8 cellular contexts compared by ENCODE assay signal in genomic region chr4:47836655-47837581, GRCh38. TPM values are rescaled to one million over a fixed set of nuclear protein-coding genes. Genes with fewer than 3 reads are reported as not detected.
A peak's percentile ranks its signal among the peaks of the same experiment; 100 is the strongest.
DNase-seq lines count a peak whose midpoint lies in the region; ATAC-seq and TF ChIP-seq lines count a peak whose summit lies in the region.

No MANE protein-coding gene starts in this region.

- H3K36me3 ChIP-seq in HUES48 (ENCODE audit: control insufficient read depth, insufficient read depth, low read length) (no peaks in the 10 kb centered on the region), Peyer's patch (no peaks in the 10 kb centered on the region)

- ATAC-seq in GM21526 (IDR thresholded peaks at IDR 0.05; ENCODE audit: low FRiP score, unreplicated experiment) = peak; percentile 74
- ATAC-seq in natural killer cell treated with Interleukin-12 subunit alpha and Interleukin-12 subunit beta and Interleukin-15 and Interleukin-18, amount 100 ng/mL, for 72 hours = peak; percentile 80 to 82

- peak overlapping the region; percentile 87 for H3K4me3 ChIP-seq in HUES48 (ENCODE audit: low read depth, low read length)
- peak overlapping the region; percentile 35 to 56 (median 52) for H3K4me3 ChIP-seq in Peyer's patch
- H3K4me3 ChIP-seq in fibroblast of villous mesenchyme (ENCODE audit: low read depth, low read length) = peak overlapping the region; percentile 69

- peaks cover 10 to 18% of the 10 kb centered on the region in 2 donors for H3K27me3 Mint-ChIP-seq in natural killer cell treated with Interleukin-12 subunit alpha and Interleukin-12 subunit beta and Interleukin-15 and Interleukin-18, amount 100 ng/mL, for 72 hours

- H3K4me1 ChIP-seq in HUES48 (ENCODE audit: control insufficient read depth, insufficient read depth, low read length) (peaks cover 21% of the 10 kb centered on the region), Peyer's patch (peaks cover 0 to 21% (median 0%) of the 10 kb centered on the region in 4 donors)

- H3K36me3 Mint-ChIP-seq in natural killer cell treated with Interleukin-12 subunit alpha and Interleukin-12 subunit beta and Interleukin-15 and Interleukin-18, amount 100 ng/mL, for 72 hours = peaks cover 6% of the 10 kb centered on the region

- H3K9me3 Mint-ChIP-seq in natural killer cell treated with Interleukin-12 subunit alpha and Interleukin-12 subunit beta and Interleukin-15 and Interleukin-18, amount 100 ng/mL, for 72 hours = no peaks in the 10 kb centered on the region

- peak; percentile 94 for DNase-seq in DMS53 treated with DMSO at 0.1 percent for 48 hours (lab: John Stamatoyannopoulos, UW; ENCODE audit: unreplicated experiment)
- DNase-seq in Peyer's patch = peak; percentile 57 to 85 (median 80)
- peak; percentile 81 for DNase-seq in activated effector memory CD4-positive, alpha-beta T cell treated with anti-CD3 and anti-CD28 coated beads, Interleukin-2, amount 50 U/mL, for 16 hours
- peak; percentile 82 for DNase-seq in fibroblast of villous mesenchyme (ENCODE audit: low read depth)
- peak; percentile 66 for DNase-seq in natural killer cell treated with Interleukin-12 subunit alpha and Interleukin-12 subunit beta and Interleukin-15 and Interleukin-18, amount 100 ng/mL, for 72 hours (ENCODE audit: low spot score)
- DNase-seq in stromal cell of bone marrow (ENCODE audit: low read depth) = peak; percentile 57

- H3K27ac ChIP-seq in HUES48 (ENCODE audit: low read depth, low read length) (no peak overlapping the region), Peyer's patch (peak overlapping the region in 1 of 4 donors; percentile 1)

- no peaks in the 10 kb centered on the region for H3K9me3 ChIP-seq in HUES48 (ENCODE audit: control insufficient read depth, insufficient read depth, low read length)
- H3K9me3 ChIP-seq in Peyer's patch = no peaks in the 10 kb centered on the region

- peak overlapping the region; percentile 53 for H3K9ac ChIP-seq in HUES48 (ENCODE audit: low read depth, low read length)

- TF ChIP-seq CTCF in Peyer's patch (IDR thresholded peaks at IDR 0.05) = peak in 4 of 6 experiments; percentile 50 to 65 (median 60)
- peak; percentile 81 for TF ChIP-seq CTCF in fibroblast of villous mesenchyme (IDR thresholded peaks at IDR 0.05; ENCODE audit: insufficient read depth, low read depth, low read length)

- TF ChIP-seq POLR2A in Peyer's patch (IDR thresholded peaks at IDR 0.05) = no peak

- H3K27me3 ChIP-seq in HUES48 (ENCODE audit: control insufficient read depth, insufficient read depth, low read length) = peaks cover 24% of the 10 kb centered on the region
- no peaks in the 10 kb centered on the region for H3K27me3 ChIP-seq in Peyer's patch

- peaks cover 13 to 14% of the 10 kb centered on the region in 2 donors for H3K4me1 Mint-ChIP-seq in natural killer cell treated with Interleukin-12 subunit alpha and Interleukin-12 subunit beta and Interleukin-15 and Interleukin-18, amount 100 ng/mL, for 72 hours (ENCODE audit: low read depth in 2 of 2)

- H3K27ac Mint-ChIP-seq in natural killer cell treated with Interleukin-12 subunit alpha and Interleukin-12 subunit beta and Interleukin-15 and Interleukin-18, amount 100 ng/mL, for 72 hours = no peak overlapping the region

- H3K4me3 Mint-ChIP-seq in natural killer cell treated with Interleukin-12 subunit alpha and Interleukin-12 subunit beta and Interleukin-15 and Interleukin-18, amount 100 ng/mL, for 72 hours = peak overlapping the region; percentile 80

RNA-seq across cellular contexts. Expression of gene CORIN, which starts 0.9 kb away (rescaled TPM):
- total RNA-seq in Peyer's patch (under 1 TPM in 3 of 4 donors, not detected in 1; 0.27 to 0.70 (median 0.57) TPM), fibroblast of villous mesenchyme (3.2 and 5.6 TPM in 2 replicates)
- total RNA-seq in natural killer cell treated with Interleukin-12 subunit alpha and Interleukin-12 subunit beta and Interleukin-15 and Interleukin-18, amount 100 ng/mL, for 72 hours = not detected
